8 cellular contexts compared by ENCODE assay signal in the genomic region with DNA sequence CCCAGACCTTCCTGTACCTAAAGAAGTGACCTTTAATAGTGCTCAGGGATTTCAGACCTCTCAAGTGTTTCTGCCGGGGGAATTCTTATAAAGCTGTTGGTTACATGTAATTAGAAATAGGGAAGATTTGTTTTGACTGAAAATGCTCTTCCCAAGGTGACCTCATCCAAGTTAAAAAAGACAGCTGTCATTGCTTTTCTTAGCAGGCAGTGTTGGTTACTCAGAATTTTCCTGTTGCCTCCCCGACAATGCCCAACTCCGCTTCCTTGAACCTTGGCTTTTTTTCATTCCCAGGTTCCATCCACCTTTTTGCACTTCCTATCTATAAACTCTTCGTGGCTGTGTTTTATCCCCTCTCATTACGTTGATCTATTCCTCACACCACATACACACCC. TPM values are rescaled to one million over a fixed set of nuclear protein-coding genes. Genes with fewer than 3 reads are reported as not detected.
DNase-seq lines count a peak whose midpoint lies in the region; ATAC-seq and TF ChIP-seq lines count a peak whose summit lies in the region.

No MANE protein-coding gene starts in this region.

- H3K9me3 ChIP-seq in Panc1 (ENCODE audit: control insufficient read depth, insufficient read depth, low read depth, low read length) (no peaks in the 10 kb centered on the region), esophagus (ENCODE audit: control insufficient read depth in 2 of 2, insufficient read depth in 1 of 2, low read depth in 1 of 2, low read length in 1 of 2) (no peaks in the 10 kb centered on the region), prostate gland (no peaks in the 10 kb centered on the region)

- TF ChIP-seq CTCF in GM06990 (IDR thresholded peaks at IDR 0.05; ENCODE audit: insufficient read depth, low read length, poor library complexity, severe bottlenecking) (no peak), Panc1 (IDR thresholded peaks at IDR 0.05) (no peak), prostate gland (IDR thresholded peaks at IDR 0.05) (no peak), GM13977 (IDR thresholded peaks at IDR 0.05; ENCODE audit: extremely low read depth, insufficient read depth, missing control alignments) (no peak)

- ATAC-seq in Panc1 = no peak

- H3K36me3 ChIP-seq in GM06990 (ENCODE audit: control insufficient read depth, insufficient read depth, low read length) = no peaks in the 10 kb centered on the region; the same call in 1 of the 2 replicates
- no peaks in the 10 kb centered on the region; the same call in none of the 2 replicates for H3K36me3 ChIP-seq in Panc1 (ENCODE audit: control insufficient read depth, insufficient read depth, low read length)
- H3K36me3 ChIP-seq in esophagus (ENCODE audit: control insufficient read depth in 2 of 2, insufficient read depth in 2 of 2, low read length in 1 of 2) = no peaks in the 10 kb centered on the region
- no peaks in the 10 kb centered on the region for H3K36me3 ChIP-seq in prostate gland

- in situ Hi-C loops in Panc1 (cut with HindIII; ENCODE audit: low pct_unique_long_range_greater_than_20kb, low sequenced_read_pairs) = no loop called here
- in situ Hi-C loops in GM13977 (cut with MboI; ENCODE audit: low pct_unique_long_range_greater_than_20kb, low sequenced_read_pairs, unreplicated experiment) = no loop called here

- 35 to 39% methylated on average over 5 of the region's 5 CpGs for WGBS in esophagus, 2 donors
- 48% methylated on average over 5 of the region's 5 CpGs for WGBS in prostate gland

- H3K27me3 ChIP-seq in GM06990 (replicated peaks; ENCODE audit: control insufficient read depth, insufficient read depth, low read length) (no peaks in the 10 kb centered on the region), Panc1 (ENCODE audit: control insufficient read depth, insufficient read depth, low read length) (no peaks in the 10 kb centered on the region), esophagus (ENCODE audit: control insufficient read depth in 1 of 2, insufficient read depth in 2 of 2, low read length in 2 of 2) (no peaks in the 10 kb centered on the region), prostate gland (replicated peaks; ENCODE audit: insufficient read depth) (no peaks in the 10 kb centered on the region)

- POLR2A ChIA-PET in Panc1 (lab: Charles Lee) = no interaction called here

- no peak for DNase-seq in GM06990 (ENCODE audit: extremely low read depth, insufficient read length)
- DNase-seq in Panc1 (ENCODE audit: low read depth, low spot score) = no peak
- no peak for DNase-seq in prostate gland (ENCODE audit: low spot score)
- no peak for DNase-seq in NOMO-1 (lab: John Stamatoyannopoulos, UW; ENCODE audit: unreplicated experiment in 2 of 2)
- DNase-seq in ureter (ENCODE audit: low spot score) = no peak
- DNase-seq in GM13977 (ENCODE audit: low spot score) = no peak
- DNase-seq in NCI-H2081 treated with DMSO at 0.1 percent for 48 hours (lab: John Stamatoyannopoulos, UW) = no peak

- H3K4me1 ChIP-seq in Panc1 (ENCODE audit: control insufficient read depth, insufficient read depth, low read length) = peaks cover 3% of the 10 kb centered on the region; the same call in 1 of the 2 replicates
- no peaks in the 10 kb centered on the region for H3K4me1 ChIP-seq in esophagus (ENCODE audit: control insufficient read depth in 2 of 2, insufficient read depth in 2 of 2, low read length in 1 of 2)
- no peaks in the 10 kb centered on the region for H3K4me1 ChIP-seq in prostate gland (replicated peaks)

- CTCF ChIA-PET in Panc1 (lab: Charles Lee) = no interaction called here

- intact Hi-C loops in Panc1 (cut with micrococcal nuclease; ENCODE audit: unreplicated experiment) (loop anchor here (10.0 kb wide), 1 partner anchor 258 kb away; no protein-coding TSS in a partner anchor), prostate gland (cut with DNase I) (loop anchor here (5.0 kb wide), 1 partner anchor 211 kb away; the partner anchor contains the start of gene S1PR1)

- BruUV-seq in Panc1 (replicated peaks; lab: Mats Ljungman, UMichigan) = no TSS peak

- H3K4me3 ChIP-seq in GM06990 (replicated peaks; ENCODE audit: low read depth, low read length) = peak overlapping the region; percentile 95
- peak overlapping the region; percentile 74 to 91 for H3K4me3 ChIP-seq in Panc1 (ENCODE audit: low read depth in 2 of 2, low read length in 2 of 2)
- peak overlapping the region; percentile 69 to 73 for H3K4me3 ChIP-seq in esophagus (ENCODE audit: low read depth in 1 of 2, low read length in 2 of 2)
- peak overlapping the region; percentile 55 to 56 for H3K4me3 ChIP-seq in prostate gland

- no peak for TF ChIP-seq POLR2A in prostate gland (IDR thresholded peaks at IDR 0.05)

- H3K27ac ChIP-seq in Panc1 (ENCODE audit: low read length) = peak overlapping the region; percentile 97
- peak overlapping the region; percentile 81 to 83 for H3K27ac ChIP-seq in esophagus (ENCODE audit: low read depth in 2 of 2, low read length in 1 of 2)
- H3K27ac ChIP-seq in prostate gland = peak overlapping the region in 1 of 2 donors; percentile 73

RNA-seq across cellular contexts. Expression of gene DPH5, which starts 0.8 kb away (rescaled TPM):
- total RNA-seq in Panc1 (2021; ENCODE audit: unreplicated experiment) (22.6 TPM), prostate gland (10 to 100 TPM; 17.2 to 39.0 TPM), ureter (31.7 TPM)
- polyA plus RNA-seq in Panc1 (2012; ENCODE audit: insufficient read length) = 15.0 TPM
- 10 to 100 TPM; 18.3 to 19.5 TPM for polyA plus RNA-seq in esophagus
